In the genomic region with DNA sequence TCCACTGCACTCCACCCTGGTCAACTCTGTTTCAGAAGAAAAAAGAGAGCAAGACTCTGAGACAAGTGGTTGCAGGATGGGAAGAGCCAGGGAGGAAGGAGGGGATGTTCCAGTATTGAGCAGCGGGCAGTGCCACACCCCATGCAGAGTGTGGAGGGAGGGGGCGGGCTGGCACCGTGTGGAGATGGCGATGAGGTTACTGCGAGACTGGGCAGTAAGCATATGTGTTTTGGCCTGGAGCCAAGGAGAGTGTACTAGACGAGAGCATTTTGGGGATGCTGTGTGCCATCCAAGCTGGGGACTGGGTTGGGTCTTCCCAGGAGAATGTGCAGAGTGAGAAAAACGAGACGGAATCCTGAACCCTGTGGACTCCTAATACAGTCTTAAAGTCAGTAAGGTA, we compare ENCODE assay signal across 22 cellular contexts. TPM values are rescaled to one million over a fixed set of nuclear protein-coding genes. Genes with fewer than 3 reads are reported as not detected.
"Had no signal": no experiment of that assay in that cellular context is flagged by ENCODE, and none has a peak within 500 bp of the region (broad histone marks: within the 10 kb centered on the region; RNA-seq: fewer than 3 reads in every experiment).

No MANE protein-coding gene starts in this region.

- H3K4me3 ChIP-seq: dorsolateral prefrontal cortex, left lung, spleen, testis had no signal

- H3K9me3 Mint-ChIP-seq: activated naive CD4-positive, alpha-beta T cell treated with anti-CD3 and anti-CD28 coated beads for 36 hours; activated T-cell treated with anti-CD3 and anti-CD28 coated beads, Interleukin-2, amount 50 U/mL, for 24 hours; activated T-helper 2 cell treated with anti-CD3 and anti-CD28 coated beads, Interferon-gamma antibody, Interleukin-2, Interleukin-4, amounts not matched to agents 10 μg/mL and 5 μg/mL and 100 μg/mL, durations not matched to agents 14 hours and 24 hours and 36 hours; brain; mesothelial cell of epicardium; natural killer cell treated with Interleukin-12 subunit alpha and Interleukin-12 subunit beta and Interleukin-15 and Interleukin-18, amount 100 ng/mL, for 72 hours; stimulated activated memory B cell treated with anti-CD40 and anti-IgM and Interleukin-4, amounts not matched to agents 10 μg/mL and 1 μg/mL and 100 μg/mL, for 72 hours; type B pancreatic cell had no signal

- H3K4me3 Mint-ChIP-seq: activated CD8-positive, alpha-beta T cell treated with anti-CD3 and anti-CD28 coated beads, Interleukin-2, amount 10 ng/mL, durations not matched to agents 7 days and 5 days; activated naive CD4-positive, alpha-beta T cell treated with anti-CD3 and anti-CD28 coated beads for 36 hours; activated T-cell treated with anti-CD3 and anti-CD28 coated beads, Interleukin-2, amount 50 U/mL, for 24 hours; mesothelial cell of epicardium; natural killer cell treated with Interleukin-12 subunit alpha and Interleukin-12 subunit beta and Interleukin-15 and Interleukin-18, amount 100 ng/mL, for 72 hours; stimulated activated memory B cell treated with anti-CD40 and anti-IgM and Interleukin-4, amounts not matched to agents 10 μg/mL and 1 μg/mL and 100 μg/mL, for 72 hours had no signal

- H3K27ac Mint-ChIP-seq: activated CD8-positive, alpha-beta T cell treated with anti-CD3 and anti-CD28 coated beads, Interleukin-2, amount 10 ng/mL, durations not matched to agents 7 days and 5 days; activated naive CD4-positive, alpha-beta T cell treated with anti-CD3 and anti-CD28 coated beads for 36 hours; activated T-cell treated with anti-CD3 and anti-CD28 coated beads, Interleukin-2, amount 50 U/mL, for 24 hours; activated T-helper 2 cell treated with anti-CD3 and anti-CD28 coated beads, Interferon-gamma antibody, Interleukin-2, Interleukin-4, amounts not matched to agents 10 μg/mL and 5 μg/mL and 100 μg/mL, durations not matched to agents 14 hours and 24 hours and 36 hours; mesothelial cell of epicardium; natural killer cell treated with Interleukin-12 subunit alpha and Interleukin-12 subunit beta and Interleukin-15 and Interleukin-18, amount 100 ng/mL, for 72 hours; stimulated activated memory B cell treated with anti-CD40 and anti-IgM and Interleukin-4, amounts not matched to agents 10 μg/mL and 1 μg/mL and 100 μg/mL, for 72 hours; type B pancreatic cell had no signal

- H2AFZ ChIP-seq: parathyroid adenoma had no signal

- H3K27ac ChIP-seq: left lung, parathyroid adenoma, spleen, testis had no signal

- H3K27me3 ChIP-seq: testis had no signal

- H3K27me3 Mint-ChIP-seq: natural killer cell treated with Interleukin-12 subunit alpha and Interleukin-12 subunit beta and Interleukin-15 and Interleukin-18, amount 100 ng/mL, for 72 hours; type B pancreatic cell had no signal

- H3K36me3 ChIP-seq: left lung had no signal

- H3K36me3 Mint-ChIP-seq: brain; mesothelial cell of epicardium; natural killer cell treated with Interleukin-12 subunit alpha and Interleukin-12 subunit beta and Interleukin-15 and Interleukin-18, amount 100 ng/mL, for 72 hours; stimulated activated memory B cell treated with anti-CD40 and anti-IgM and Interleukin-4, amounts not matched to agents 10 μg/mL and 1 μg/mL and 100 μg/mL, for 72 hours had no signal

- ATAC-seq: activated CD8-positive, alpha-beta T cell treated with anti-CD3 and anti-CD28 coated beads, Interleukin-2, amount 10 ng/mL, durations not matched to agents 7 days and 5 days; left lung; natural killer cell treated with Interleukin-12 subunit alpha and Interleukin-12 subunit beta and Interleukin-15 and Interleukin-18, amount 100 ng/mL, for 72 hours; stimulated activated memory B cell treated with anti-CD40 and anti-IgM and Interleukin-4, amounts not matched to agents 10 μg/mL and 1 μg/mL and 100 μg/mL, for 72 hours had no signal

- FAIRE-seq: colon, frontal cortex, kidney had no signal

- H3K9ac ChIP-seq: parathyroid adenoma had no signal

- H3K9me3 ChIP-seq: left lung, spleen, testis had no signal

- DNase-seq: activated CD4-positive, alpha-beta T cell treated with anti-CD3 and anti-CD28 coated beads for 48 hours; activated CD4-positive, CD25-positive, alpha-beta regulatory T cell; activated CD8-positive, alpha-beta T cell treated with anti-CD3 and anti-CD28 coated beads, Interleukin-2, amount 10 ng/mL, durations not matched to agents 7 days and 5 days; activated naive CD4-positive, alpha-beta T cell treated with anti-CD3 and anti-CD28 coated beads for 36 hours; activated T-cell treated with anti-CD3 and anti-CD28 coated beads, Interleukin-2, amount 50 U/mL, for 24 hours; central memory CD4-positive, alpha-beta T cell; dorsolateral prefrontal cortex; head of caudate nucleus; left lung; spleen; stimulated activated CD4-positive, alpha-beta T cell treated with anti-CD3 and anti-CD28 coated beads, Interleukin-4, amount 100 ng/mL, for 4 hours; testis had no signal

RNA-seq across cellular contexts. Expression of a gene that starts 7.2 kb away (rescaled TPM):
- total RNA-seq: activated naive CD4-positive, alpha-beta T cell treated with anti-CD3 and anti-CD28 coated beads for 36 hours; activated T-helper 2 cell treated with anti-CD3 and anti-CD28 coated beads, Interferon-gamma antibody, Interleukin-2, Interleukin-4, amounts not matched to agents 10 μg/mL and 5 μg/mL and 100 μg/mL, durations not matched to agents 14 hours and 24 hours and 36 hours; natural killer cell treated with Interleukin-12 subunit alpha and Interleukin-12 subunit beta and Interleukin-15 and Interleukin-18, amount 100 ng/mL, for 72 hours had no signal
